Comparison of ENCODE assay signal across 21 cellular contexts in the genomic region with DNA sequence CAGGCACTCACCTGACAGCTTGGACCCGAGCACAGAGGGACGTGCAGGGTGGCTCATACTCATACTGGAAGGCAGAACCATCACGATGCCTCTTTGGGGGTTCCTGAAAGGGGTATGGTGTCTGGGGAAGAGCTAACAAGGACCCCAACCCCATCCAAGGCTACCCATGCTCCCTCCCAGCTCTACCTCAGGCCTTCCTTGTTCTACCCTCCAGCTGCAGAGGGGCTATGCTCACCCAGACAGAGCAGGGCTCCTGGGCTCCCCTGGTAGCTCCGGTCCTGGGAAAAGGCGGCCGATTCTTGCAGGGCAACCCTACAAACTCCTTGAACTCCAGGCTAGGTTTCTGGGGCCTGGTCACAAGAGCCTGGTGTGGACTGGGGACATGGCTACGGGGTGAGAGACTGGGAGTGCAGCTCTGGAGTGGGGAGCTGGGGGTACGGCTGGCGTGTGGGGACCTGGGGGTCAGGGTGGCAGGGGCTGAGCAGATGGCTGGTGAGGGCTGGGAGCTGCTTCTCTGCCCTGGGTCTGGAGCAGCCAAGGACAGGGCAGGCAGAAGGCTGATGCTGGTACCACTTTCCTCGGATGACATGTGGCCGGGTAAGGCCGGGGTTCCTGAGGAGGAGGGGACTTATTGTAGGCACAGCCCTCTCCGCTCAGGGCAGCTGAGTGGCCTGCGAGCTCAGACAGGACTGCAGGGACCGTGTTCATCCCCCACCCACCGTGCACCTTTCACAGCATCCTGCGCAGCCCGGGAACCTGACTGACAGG. TPM values are rescaled to one million over a fixed set of nuclear protein-coding genes. Genes with fewer than 3 reads are reported as not detected.
DNase-seq lines count a peak whose midpoint lies in the region; ATAC-seq and TF ChIP-seq lines count a peak whose summit lies in the region.
"Had no signal": no experiment of that assay in that cellular context is flagged by ENCODE, and none has a peak within 500 bp of the region (broad histone marks: within the 10 kb centered on the region; RNA-seq: fewer than 3 reads in every experiment).

No MANE protein-coding gene starts in this region.

- peak overlapping the region in 4 of 5 donors; percentile 33 to 95 (median 94) for H3K4me3 Mint-ChIP-seq in immature natural killer cell
- no peak overlapping the region for H3K4me3 Mint-ChIP-seq in stimulated activated memory B cell treated with anti-CD40 and anti-IgM and Interleukin-4, amounts not matched to agents 10 μg/mL and 1 μg/mL and 100 μg/mL, for 72 hours

- peak overlapping the region; percentile 44 to 50 for H3K27ac Mint-ChIP-seq in activated naive CD4-positive, alpha-beta T cell treated with anti-CD3 and anti-CD28 coated beads, Interleukin-2, amount 50 U/mL, for 72 hours
- no peak overlapping the region for H3K27ac Mint-ChIP-seq in immature natural killer cell
- peak overlapping the region; percentile 12 for H3K27ac Mint-ChIP-seq in stimulated activated memory B cell treated with anti-CD40 and anti-IgM and Interleukin-4, amounts not matched to agents 10 μg/mL and 1 μg/mL and 100 μg/mL, for 72 hours

- H3K9me3 ChIP-seq in Loucy (ENCODE audit: insufficient read depth, low read depth, low read length) = no peaks in the 10 kb centered on the region
- H3K9me3 ChIP-seq: right lobe of liver, testis had no signal

- no peak overlapping the region for H3K4me3 ChIP-seq in Loucy (ENCODE audit: low read length, poor library complexity, severe bottlenecking)
- H3K4me3 ChIP-seq: right lobe of liver, testis had no signal

- H3K4me1 Mint-ChIP-seq in immature natural killer cell = peaks cover 9 to 19% of the 10 kb centered on the region in 2 donors
- H3K4me1 Mint-ChIP-seq in stimulated activated memory B cell treated with anti-CD40 and anti-IgM and Interleukin-4, amounts not matched to agents 10 μg/mL and 1 μg/mL and 100 μg/mL, for 72 hours = peaks cover 39% of the 10 kb centered on the region

- no peak overlapping the region for H2AFZ ChIP-seq in Loucy (ENCODE audit: low read length)

- peaks cover 15% of the 10 kb centered on the region; the same call in 1 of the 2 replicates for H3K79me2 ChIP-seq in Loucy (ENCODE audit: insufficient read depth, low read length)

- peaks cover 8 to 12% (median 11%) of the 10 kb centered on the region in 3 donors for H3K27me3 Mint-ChIP-seq in immature natural killer cell (ENCODE audit: low read depth in 3 of 3)
- H3K27me3 Mint-ChIP-seq in stimulated activated memory B cell treated with anti-CD40 and anti-IgM and Interleukin-4, amounts not matched to agents 10 μg/mL and 1 μg/mL and 100 μg/mL, for 72 hours = no peaks in the 10 kb centered on the region

- no peak for ATAC-seq in activated naive CD4-positive, alpha-beta T cell treated with anti-CD3 and anti-CD28 coated beads, Interleukin-2, amount 50 U/mL, for 72 hours
- no peak for ATAC-seq in stimulated activated memory B cell treated with anti-CD40 and anti-IgM and Interleukin-4, amounts not matched to agents 10 μg/mL and 1 μg/mL and 100 μg/mL, for 72 hours
- ATAC-seq in HG03457 (IDR thresholded peaks at IDR 0.05; ENCODE audit: unreplicated experiment) = no peak
- ATAC-seq in HG02610 (IDR thresholded peaks at IDR 0.05; ENCODE audit: unreplicated experiment) = no peak
- ATAC-seq: activated CD4-positive, CD25-positive, alpha-beta regulatory T cell treated with anti-CD3 and anti-CD28 coated beads, Interleukin-2, amount 50 U/mL, for 24 hours; HepG2; right lobe of liver; Right ventricle myocardium inferior had no signal

- no peak for DNase-seq in activated naive CD4-positive, alpha-beta T cell treated with anti-CD3 and anti-CD28 coated beads, Interleukin-2, amount 50 U/mL, for 72 hours (ENCODE audit: low spot score in 2 of 2)
- DNase-seq in activated naive CD4-positive, alpha-beta T cell treated with anti-CD3 and anti-CD28 coated beads, Interleukin-2, amount 50 U/mL, for 16 hours = no peak
- DNase-seq in immature natural killer cell = no peak
- no peak for DNase-seq in UCSD-AML1 (lab: John Stamatoyannopoulos, UW; ENCODE audit: unreplicated experiment)
- DNase-seq: anterior cingulate cortex, DMS 273 treated with DMSO at 0.1 percent for 48 hours, hippocampal formation, mesendoderm, MV-4-11, NCI-H2029 treated with DMSO at 0.1 percent for 48 hours, NCI-H510A treated with DMSO at 0.1 percent for 48 hours, nucleus accumbens, right lobe of liver, testis had no signal

- H3K4me1 ChIP-seq in Loucy (ENCODE audit: insufficient read depth, low read length, poor library complexity, severe bottlenecking) = peaks cover 9% of the 10 kb centered on the region

- peaks cover 22% of the 10 kb centered on the region for H4K20me1 ChIP-seq in Loucy (ENCODE audit: insufficient read depth, low read length, poor library complexity, severe bottlenecking)

- H3K36me3 ChIP-seq in Loucy (ENCODE audit: insufficient read depth, low read length) = peaks cover 40% of the 10 kb centered on the region; the same call in 1 of the 2 replicates
- H3K36me3 ChIP-seq: right lobe of liver had no signal

- H3K36me3 Mint-ChIP-seq in activated naive CD4-positive, alpha-beta T cell treated with anti-CD3 and anti-CD28 coated beads, Interleukin-2, amount 50 U/mL, for 72 hours = peaks cover 10% of the 10 kb centered on the region in 2 donors
- no peaks in the 10 kb centered on the region for H3K36me3 Mint-ChIP-seq in immature natural killer cell
- H3K36me3 Mint-ChIP-seq in stimulated activated memory B cell treated with anti-CD40 and anti-IgM and Interleukin-4, amounts not matched to agents 10 μg/mL and 1 μg/mL and 100 μg/mL, for 72 hours = peaks cover 17% of the 10 kb centered on the region

- H3K9me2 ChIP-seq in Loucy (replicated peaks; ENCODE audit: low read depth, low read length) = no peaks in the 10 kb centered on the region

- H3K9ac ChIP-seq in Loucy (ENCODE audit: low read depth, low read length, poor library complexity, severe bottlenecking) = no peak overlapping the region

- no peaks in the 10 kb centered on the region for H3K27me3 ChIP-seq in Loucy (ENCODE audit: insufficient read depth, low read length, poor library complexity, severe bottlenecking)
- H3K27me3 ChIP-seq: testis had no signal

- H3K4me2 ChIP-seq in Loucy (ENCODE audit: low read depth, low read length, poor library complexity, severe bottlenecking) = peak overlapping the region; percentile 70

- H3F3A ChIP-seq in Loucy (ENCODE audit: low read depth) = no peaks in the 10 kb centered on the region

- no peak for TF ChIP-seq CTCF in Loucy (conservative IDR thresholded peaks at IDR 0.05; ENCODE audit: low read length)

- H3K9me3 Mint-ChIP-seq in activated naive CD4-positive, alpha-beta T cell treated with anti-CD3 and anti-CD28 coated beads, Interleukin-2, amount 50 U/mL, for 72 hours = no peaks in the 10 kb centered on the region
- H3K9me3 Mint-ChIP-seq in immature natural killer cell = no peaks in the 10 kb centered on the region
- H3K9me3 Mint-ChIP-seq in stimulated activated memory B cell treated with anti-CD40 and anti-IgM and Interleukin-4, amounts not matched to agents 10 μg/mL and 1 μg/mL and 100 μg/mL, for 72 hours = no peaks in the 10 kb centered on the region

RNA-seq across cellular contexts. Expression of a gene that starts 2.1 kb away (rescaled TPM):
- total RNA-seq in activated naive CD4-positive, alpha-beta T cell treated with anti-CD3 and anti-CD28 coated beads, Interleukin-2, amount 50 U/mL, for 72 hours = 10 to 100 TPM; 54.0 to 58.0 TPM
- 10 to 100 TPM; 31.0 to 51.2 (median 39.2) TPM for polyA plus RNA-seq in immature natural killer cell

RNA-seq across cellular contexts. Expression of a gene that starts 2.8 kb away (rescaled TPM):
- 10 to 100 TPM; 10.8 to 17.6 TPM for total RNA-seq in activated naive CD4-positive, alpha-beta T cell treated with anti-CD3 and anti-CD28 coated beads, Interleukin-2, amount 50 U/mL, for 72 hours
- 10 to 100 TPM; 10.2 to 17.9 (median 10.3) TPM for polyA plus RNA-seq in immature natural killer cell

RNA-seq across cellular contexts. Expression of a gene that starts 8.6 kb away (rescaled TPM):
- total RNA-seq in activated naive CD4-positive, alpha-beta T cell treated with anti-CD3 and anti-CD28 coated beads, Interleukin-2, amount 50 U/mL, for 72 hours = 10 to 100 TPM in 1 of 2 donors, 1 to 10 TPM in 1; 2.4 to 11.0 TPM
- polyA plus RNA-seq in immature natural killer cell = 1 to 10 TPM in 1 of 3 donors, under 1 TPM in 2; 0.43 to 1.9 (median 0.48) TPM

RNA-seq across cellular contexts. Expression of a gene that starts 8.7 kb away (rescaled TPM):
- 1 to 10 TPM; 2.0 to 2.1 TPM for total RNA-seq in activated naive CD4-positive, alpha-beta T cell treated with anti-CD3 and anti-CD28 coated beads, Interleukin-2, amount 50 U/mL, for 72 hours
- polyA plus RNA-seq in immature natural killer cell = 1 to 10 TPM; 2.7 to 6.2 (median 4.2) TPM

RNA-seq across cellular contexts. Expression of a gene that starts 13.0 kb away (rescaled TPM):
- 100 to 1,000 TPM; 133 to 180 TPM for total RNA-seq in activated naive CD4-positive, alpha-beta T cell treated with anti-CD3 and anti-CD28 coated beads, Interleukin-2, amount 50 U/mL, for 72 hours
- 1 to 10 TPM; 1.4 to 4.1 (median 3.4) TPM for polyA plus RNA-seq in immature natural killer cell

Comparison
In these comparisons a context has a peak if more than half of its experiments do, and no peak if none do; other contexts are left out.
1. H3K27ac Mint-ChIP-seq: peak in activated naive CD4-positive, alpha-beta T cell treated with anti-CD3 and anti-CD28 coated beads, Interleukin-2, amount 50 U/mL, for 72 hours (2 of 2) and stimulated activated memory B cell treated with anti-CD40 and anti-IgM and Interleukin-4, amounts not matched to agents 10 μg/mL and 1 μg/mL and 100 μg/mL, for 72 hours (single experiment); none in immature natural killer cell (0 of 6).